Comparison of ENCODE assay signal across 14 cellular contexts in the genomic region with DNA sequence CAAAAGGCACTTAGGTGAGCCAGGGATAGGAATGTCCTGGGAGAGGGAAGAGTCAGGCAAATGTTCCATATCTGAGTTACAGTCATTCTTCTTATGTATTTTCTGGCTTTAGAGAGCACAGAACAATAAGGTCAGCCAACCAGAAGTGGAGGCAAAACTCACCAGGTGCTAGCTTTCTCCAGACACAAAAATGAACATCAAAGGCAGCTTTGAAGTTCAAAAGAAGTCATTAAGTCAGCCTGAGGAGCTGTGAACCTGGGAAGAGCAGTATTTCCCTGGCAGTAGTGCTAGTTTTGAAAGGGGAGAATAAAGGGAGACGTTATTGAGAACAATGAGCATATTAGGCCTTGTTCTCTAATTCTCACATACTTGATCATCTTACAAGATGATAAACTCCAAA.
DNase-seq lines count a peak whose midpoint lies in the region; ATAC-seq and TF ChIP-seq lines count a peak whose summit lies in the region.
"Had no signal": no experiment of that assay in that cellular context is flagged by ENCODE, and none has a peak within 500 bp of the region (broad histone marks: within the 10 kb centered on the region; RNA-seq: fewer than 3 reads in every experiment).

No MANE protein-coding gene starts in this region.

- H4K20me1 ChIP-seq in DND-41 (ENCODE audit: insufficient read depth, low read length) = no peaks in the 10 kb centered on the region

- no peaks in the 10 kb centered on the region for H3K79me1 ChIP-seq in mesendoderm (ENCODE audit: low read length)

- H3K56ac ChIP-seq in mesendoderm (ENCODE audit: low read length) = no peak overlapping the region

- H3K36me3 ChIP-seq in DND-41 (ENCODE audit: insufficient read depth, low read length) (no peaks in the 10 kb centered on the region), mesendoderm (ENCODE audit: control insufficient read depth, insufficient read depth, low read length) (no peaks in the 10 kb centered on the region)

- H2BK120ac ChIP-seq in mesendoderm (ENCODE audit: low read depth, low read length) = peak overlapping the region; percentile 6

- H3K27me3 ChIP-seq in DND-41 (ENCODE audit: insufficient read depth, low read length, poor library complexity) = no peaks in the 10 kb centered on the region
- H3K27me3 ChIP-seq in mesendoderm (ENCODE audit: insufficient read depth, low read length, poor library complexity) = no peaks in the 10 kb centered on the region

- H3K4ac ChIP-seq in mesendoderm (ENCODE audit: low read depth, low read length) = no peak overlapping the region

- H3K4me1 ChIP-seq in DND-41 (ENCODE audit: insufficient read depth, low read length) (no peaks in the 10 kb centered on the region), mesendoderm (ENCODE audit: control insufficient read depth, low read depth, low read length) (peaks cover 14% of the 10 kb centered on the region)

- no peak overlapping the region for H3K9ac ChIP-seq in DND-41 (ENCODE audit: low read depth, low read length)
- H3K9ac ChIP-seq in mesendoderm (ENCODE audit: low read length) = no peak overlapping the region

- no peak overlapping the region for H4K8ac ChIP-seq in mesendoderm (ENCODE audit: low read depth, low read length)

- no peak for DNase-seq in DND-41
- peak; percentile 8 for DNase-seq in Jurkat, Clone E6-1 (ENCODE audit: low read depth, low spot score)
- no peak for DNase-seq in mesendoderm
- DNase-seq in GOT3 (lab: John Stamatoyannopoulos, UW) = no peak
- no peak for DNase-seq in NCI-H510A treated with DMSO at 0.1 percent for 48 hours (lab: John Stamatoyannopoulos, UW)
- DNase-seq: C1 segment of cervical spinal cord; Calu3; CD4-positive, alpha-beta memory T cell; COR-L47; DMS79; GF-D8; H9; HFFc6 had no signal

- no peak overlapping the region for H2BK5ac ChIP-seq in mesendoderm (ENCODE audit: low read length)

- H3K18ac ChIP-seq in mesendoderm (ENCODE audit: low read length) = peak overlapping the region; percentile 84

- H3K4me3 ChIP-seq in DND-41 (ENCODE audit: low read depth in 1 of 2, low read length in 2 of 2) = no peak overlapping the region
- no peak overlapping the region for H3K4me3 ChIP-seq in Jurkat, Clone E6-1 (ENCODE audit: low read length)
- H3K4me3 ChIP-seq in mesendoderm (ENCODE audit: low read length) = no peak overlapping the region

- ATAC-seq in DND-41 (ENCODE audit: insufficient read depth, low read depth) (peak; percentile 42; the same call in 1 of the 3 replicates), HG03571 (IDR thresholded peaks at IDR 0.05; ENCODE audit: unreplicated experiment) (no peak)

- H3K27ac ChIP-seq in DND-41 (ENCODE audit: low read length) (no peak overlapping the region), mesendoderm (ENCODE audit: low read depth, low read length) (no peak overlapping the region)

- no peak overlapping the region for H3K23ac ChIP-seq in mesendoderm (ENCODE audit: low read length)

- peak overlapping the region; percentile 98 for H2BK15ac ChIP-seq in mesendoderm (replicated peaks; ENCODE audit: low read depth)

- whole genome bisulfite sequencing in mesendoderm (ENCODE audit: extremely low coverage, insufficient coverage, low lambda C conversion rate) = no CpG with 5 or more reads among the region's 1 CpG

- no peak for TF ChIP-seq CTCF in DND-41 (IDR thresholded peaks at IDR 0.05; ENCODE audit: borderline replicate concordance, extremely low read depth, low read length, poor library complexity, severe bottlenecking)

- no peak overlapping the region for H2AK5ac ChIP-seq in mesendoderm (ENCODE audit: low read length)

- H3K4me2 ChIP-seq in DND-41 (ENCODE audit: insufficient read depth, low read length) (no peak overlapping the region), mesendoderm (ENCODE audit: low read length) (no peak overlapping the region)

- H2AFZ ChIP-seq in DND-41 (ENCODE audit: low read depth, low read length) = no peak overlapping the region

- H3K79me2 ChIP-seq in DND-41 (ENCODE audit: insufficient read depth, low read length) (no peaks in the 10 kb centered on the region), mesendoderm (ENCODE audit: control insufficient read depth, insufficient read depth, low read length) (no peaks in the 10 kb centered on the region)

- H4K5ac ChIP-seq in mesendoderm (ENCODE audit: low read length) = no peak overlapping the region

- H3K9me3 ChIP-seq in DND-41 (ENCODE audit: insufficient read depth, low read length, severe bottlenecking) = no peaks in the 10 kb centered on the region
